Comparison of ENCODE assay signal across 38 cellular contexts in the genomic region with DNA sequence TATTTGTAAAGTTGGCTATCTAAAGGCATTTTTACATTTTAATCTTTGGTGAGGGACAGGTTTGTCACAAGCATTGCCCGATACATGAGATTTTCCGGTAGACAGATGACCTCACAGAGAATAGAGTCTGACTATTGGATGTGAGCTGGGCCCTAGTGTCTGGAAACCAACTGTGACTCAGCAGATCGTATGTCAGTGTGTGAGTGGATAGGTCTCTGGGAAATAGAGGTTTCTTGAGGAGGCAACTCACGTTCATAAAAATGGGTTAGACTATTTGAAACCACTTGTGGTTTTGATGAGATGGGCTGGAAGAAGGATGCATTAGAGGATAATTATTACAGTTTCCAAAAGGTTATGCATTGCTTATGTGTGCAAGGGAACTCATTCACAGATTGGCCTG. TPM values are rescaled to one million over a fixed set of nuclear protein-coding genes. Genes with fewer than 3 reads are reported as not detected.
"Had no signal": no experiment of that assay in that cellular context is flagged by ENCODE, and none has a peak within 500 bp of the region (broad histone marks: within the 10 kb centered on the region; RNA-seq: fewer than 3 reads in every experiment).

No MANE protein-coding gene starts in this region.

- ATAC-seq: activated CD4-positive, alpha-beta T cell treated with anti-CD3 and anti-CD28 coated beads for 36 hours; activated CD8-positive, alpha-beta memory T cell treated with anti-CD3 and anti-CD28 coated beads, Interleukin-2, amount 10 ng/mL, durations not matched to agents 7 days and 5 days; activated CD8-positive, alpha-beta T cell treated with anti-CD3 and anti-CD28 coated beads, Interleukin-2, amount 10 ng/mL, durations not matched to agents 7 days and 5 days; activated naive CD8-positive, alpha-beta T cell treated with anti-CD3 and anti-CD28 coated beads, Interleukin-2, amount 50 U/mL, for 24 hours; activated T-helper 17 cell treated with anti-CD3 and anti-CD28 coated beads, Interleukin-2, amount 50 U/mL, for 72 hours; body of pancreas; effector memory CD8-positive, alpha-beta T cell; heart left ventricle had no signal

- FAIRE-seq: colon, endothelial cell of umbilical vein, frontal cortex had no signal

- H3K9me3 ChIP-seq: body of pancreas had no signal

- H3K36me3 ChIP-seq: adrenal gland, esophagus squamous epithelium, heart left ventricle had no signal

- H3K4me3 ChIP-seq: adrenal gland, body of pancreas, esophagus squamous epithelium, heart left ventricle had no signal

- H3K27ac Mint-ChIP-seq: activated CD4-positive, alpha-beta memory T cell treated with anti-CD3 and anti-CD28 coated beads for 36 hours; activated CD4-positive, alpha-beta T cell treated with anti-CD3 and anti-CD28 coated beads for 36 hours; activated CD4-positive, alpha-beta T cell treated with anti-CD3 and anti-CD28 coated beads, Interleukin-2, amount 10 ng/mL, durations not matched to agents 24 days and 14 days; activated CD8-positive, alpha-beta memory T cell treated with anti-CD3 and anti-CD28 coated beads, Interleukin-2, amount 10 ng/mL, durations not matched to agents 7 days and 5 days; activated CD8-positive, alpha-beta T cell treated with anti-CD3 and anti-CD28 coated beads, Interleukin-2, amount 10 ng/mL, durations not matched to agents 7 days and 5 days; activated naive CD4-positive, alpha-beta T cell treated with anti-CD3 and anti-CD28 coated beads, Interleukin-2, amount 50 U/mL, for 24 hours; activated naive CD8-positive, alpha-beta T cell treated with anti-CD3 and anti-CD28 coated beads for 36 hours; activated naive CD8-positive, alpha-beta T cell treated with anti-CD3 and anti-CD28 coated beads, Interleukin-2, amount 50 U/mL, for 24 hours; activated T-cell treated with anti-CD3 and anti-CD28 coated beads, Interleukin-2, amount 50 U/mL, for 24 hours; activated T-helper 17 cell treated with anti-CD3 and anti-CD28 coated beads, Interleukin-2, amount 50 U/mL, for 72 hours; effector memory CD8-positive, alpha-beta T cell had no signal

- H3K36me3 Mint-ChIP-seq: activated CD4-positive, alpha-beta memory T cell treated with anti-CD3 and anti-CD28 coated beads for 36 hours; activated CD8-positive, alpha-beta memory T cell treated with anti-CD3 and anti-CD28 coated beads, Interleukin-2, amount 10 ng/mL, durations not matched to agents 7 days and 5 days; activated naive CD4-positive, alpha-beta T cell treated with anti-CD3 and anti-CD28 coated beads, Interleukin-2, amount 50 U/mL, for 24 hours; activated naive CD8-positive, alpha-beta T cell treated with anti-CD3 and anti-CD28 coated beads for 36 hours had no signal

- H3K4me1 ChIP-seq: adrenal gland, body of pancreas, esophagus squamous epithelium, heart left ventricle had no signal

- H3K27me3 ChIP-seq: adrenal gland, body of pancreas, esophagus squamous epithelium, heart left ventricle had no signal

- H3K4me3 Mint-ChIP-seq: activated CD4-positive, alpha-beta memory T cell treated with anti-CD3 and anti-CD28 coated beads for 36 hours; activated CD4-positive, alpha-beta T cell treated with anti-CD3 and anti-CD28 coated beads for 36 hours; activated CD4-positive, alpha-beta T cell treated with anti-CD3 and anti-CD28 coated beads, Interleukin-2, amount 10 ng/mL, durations not matched to agents 24 days and 14 days; activated CD8-positive, alpha-beta memory T cell treated with anti-CD3 and anti-CD28 coated beads, Interleukin-2, amount 10 ng/mL, durations not matched to agents 7 days and 5 days; activated CD8-positive, alpha-beta T cell treated with anti-CD3 and anti-CD28 coated beads, Interleukin-2, amount 10 ng/mL, durations not matched to agents 7 days and 5 days; activated naive CD4-positive, alpha-beta T cell treated with anti-CD3 and anti-CD28 coated beads, Interleukin-2, amount 50 U/mL, for 24 hours; activated naive CD8-positive, alpha-beta T cell treated with anti-CD3 and anti-CD28 coated beads for 36 hours; activated naive CD8-positive, alpha-beta T cell treated with anti-CD3 and anti-CD28 coated beads, Interleukin-2, amount 50 U/mL, for 24 hours; activated T-cell treated with anti-CD3 and anti-CD28 coated beads, Interleukin-2, amount 50 U/mL, for 24 hours; activated T-helper 17 cell treated with anti-CD3 and anti-CD28 coated beads, Interleukin-2, amount 50 U/mL, for 72 hours; effector memory CD8-positive, alpha-beta T cell had no signal

- H3K27ac ChIP-seq: adrenal gland, body of pancreas, epithelial cell of prostate, esophagus squamous epithelium, heart left ventricle had no signal

- H3K27me3 Mint-ChIP-seq: activated CD4-positive, alpha-beta memory T cell treated with anti-CD3 and anti-CD28 coated beads for 36 hours; activated CD4-positive, alpha-beta T cell treated with anti-CD3 and anti-CD28 coated beads for 36 hours; activated CD4-positive, alpha-beta T cell treated with anti-CD3 and anti-CD28 coated beads, Interleukin-2, amount 10 ng/mL, durations not matched to agents 24 days and 14 days; activated CD8-positive, alpha-beta memory T cell treated with anti-CD3 and anti-CD28 coated beads, Interleukin-2, amount 10 ng/mL, durations not matched to agents 7 days and 5 days; activated naive CD8-positive, alpha-beta T cell treated with anti-CD3 and anti-CD28 coated beads, Interleukin-2, amount 50 U/mL, for 24 hours; activated T-cell treated with anti-CD3 and anti-CD28 coated beads, Interleukin-2, amount 50 U/mL, for 24 hours; activated T-helper 17 cell treated with anti-CD3 and anti-CD28 coated beads, Interleukin-2, amount 50 U/mL, for 72 hours; effector memory CD8-positive, alpha-beta T cell had no signal

- DNase-seq: activated CD4-positive, alpha-beta memory T cell treated with anti-CD3 and anti-CD28 coated beads for 36 hours; activated CD4-positive, alpha-beta T cell treated with anti-CD3 and anti-CD28 coated beads for 36 hours; activated CD4-positive, alpha-beta T cell treated with anti-CD3 and anti-CD28 coated beads, Interleukin-2, amount 10 ng/mL, durations not matched to agents 24 days and 14 days; activated CD4-positive, CD25-positive, alpha-beta regulatory T cell; activated CD4-positive, CD25-positive, alpha-beta regulatory T cell treated with anti-CD3 and anti-CD28 coated beads, Interleukin-2, amount 50 U/mL, for 72 hours; activated CD8-positive, alpha-beta memory T cell treated with anti-CD3 and anti-CD28 coated beads, Interleukin-2, amount 10 ng/mL, durations not matched to agents 7 days and 5 days; activated CD8-positive, alpha-beta memory T cell treated with anti-CD3 and anti-CD28 coated beads, Interleukin-2, amount 50 U/mL, for 4 hours; activated CD8-positive, alpha-beta T cell treated with anti-CD3 and anti-CD28 coated beads, Interleukin-2, amount 10 ng/mL, durations not matched to agents 7 days and 5 days; activated effector memory CD4-positive, alpha-beta T cell treated with Interleukin-2 at 50 U/mL for 16 hours; activated gamma-delta T cell treated with Interleukin-2 at 50 U/mL for 16 hours; activated naive CD4-positive, alpha-beta T cell treated with Interleukin-2 at 50 U/mL for 16 hours; activated naive CD8-positive, alpha-beta T cell treated with anti-CD3 and anti-CD28 coated beads for 36 hours; activated naive CD8-positive, alpha-beta T cell treated with anti-CD3 and anti-CD28 coated beads, Interleukin-2, amount 50 U/mL, for 24 hours; activated T-cell treated with anti-CD3 and anti-CD28 coated beads, Interleukin-2, amount 50 U/mL, for 24 hours; adrenal gland; amygdala; aorta; body of pancreas; caudate nucleus; cortex of kidney; dermis blood vessel endothelial cell; effector CD4-positive, alpha-beta T cell; effector memory CD8-positive, alpha-beta T cell; esophagus squamous epithelium; foreskin fibroblast; glutamatergic neuron; heart left ventricle; T-helper 2 cell had no signal

- H3K4me1 Mint-ChIP-seq: activated CD4-positive, alpha-beta T cell treated with anti-CD3 and anti-CD28 coated beads for 36 hours; activated CD4-positive, alpha-beta T cell treated with anti-CD3 and anti-CD28 coated beads, Interleukin-2, amount 10 ng/mL, durations not matched to agents 24 days and 14 days; activated CD8-positive, alpha-beta memory T cell treated with anti-CD3 and anti-CD28 coated beads, Interleukin-2, amount 10 ng/mL, durations not matched to agents 7 days and 5 days; activated naive CD4-positive, alpha-beta T cell treated with anti-CD3 and anti-CD28 coated beads, Interleukin-2, amount 50 U/mL, for 24 hours; activated naive CD8-positive, alpha-beta T cell treated with anti-CD3 and anti-CD28 coated beads for 36 hours; activated naive CD8-positive, alpha-beta T cell treated with anti-CD3 and anti-CD28 coated beads, Interleukin-2, amount 50 U/mL, for 24 hours; activated T-helper 17 cell treated with anti-CD3 and anti-CD28 coated beads, Interleukin-2, amount 50 U/mL, for 72 hours had no signal

RNA-seq across cellular contexts. Expression of a gene that starts 19.2 kb away (rescaled TPM):
- total RNA-seq: activated CD4-positive, alpha-beta memory T cell treated with anti-CD3 and anti-CD28 coated beads for 36 hours; activated CD4-positive, alpha-beta T cell treated with anti-CD3 and anti-CD28 coated beads for 36 hours; activated CD4-positive, alpha-beta T cell treated with anti-CD3 and anti-CD28 coated beads, Interleukin-2, amount 10 ng/mL, durations not matched to agents 24 days and 14 days; activated CD8-positive, alpha-beta memory T cell treated with anti-CD3 and anti-CD28 coated beads for 36 hours; activated CD8-positive, alpha-beta memory T cell treated with anti-CD3 and anti-CD28 coated beads, Interleukin-2, amount 10 ng/mL, durations not matched to agents 7 days and 5 days; activated CD8-positive, alpha-beta T cell treated with anti-CD3 and anti-CD28 coated beads, Interleukin-2, amount 10 ng/mL, durations not matched to agents 7 days and 5 days; activated naive CD8-positive, alpha-beta T cell treated with anti-CD3 and anti-CD28 coated beads for 36 hours; activated T-helper 17 cell treated with anti-CD3 and anti-CD28 coated beads, Interleukin-2, amount 50 U/mL, for 72 hours; chondrocyte; dermis blood vessel endothelial cell; fibroblast of lung; T-helper 1 cell treated with Interleukin-12 subunit alpha and Interleukin-12 subunit beta and Interleukin-4 antibody, amounts not matched to agents 30 ng/mL and 1 ng/mL, for 36 hours had no signal
- polyA plus RNA-seq: fibroblast of lung had no signal

RNA-seq across cellular contexts. Expression of a gene that starts 55.9 kb away (rescaled TPM):
- total RNA-seq: activated CD8-positive, alpha-beta memory T cell treated with anti-CD3 and anti-CD28 coated beads for 36 hours; activated CD8-positive, alpha-beta T cell treated with anti-CD3 and anti-CD28 coated beads, Interleukin-2, amount 10 ng/mL, durations not matched to agents 7 days and 5 days had no signal
